ENCODE assay signal across 21 cellular contexts in genomic region chr2:200216310-200216709, GRCh38.
"Had no signal": no experiment of that assay in that cellular context is flagged by ENCODE, and none has a peak within 500 bp of the region (broad histone marks: within the 10 kb centered on the region; RNA-seq: fewer than 3 reads in every experiment).

No MANE protein-coding gene starts in this region.

- DNase-seq: activated B cell treated with CpG ODN at 0.5 μM for 24 hours; activated CD4-positive, alpha-beta T cell treated with anti-CD3 and anti-CD28 coated beads, Interleukin-2, amount 50 U/mL, for 1 hour; activated CD8-positive, alpha-beta memory T cell treated with anti-CD3 and anti-CD28 coated beads, Interleukin-2, amount 10 ng/mL, durations not matched to agents 7 days and 5 days; activated CD8-positive, alpha-beta T cell treated with anti-CD3 and anti-CD28 coated beads, Interleukin-2, amount 10 ng/mL, durations not matched to agents 7 days and 5 days; activated naive CD8-positive, alpha-beta T cell treated with anti-CD3 and anti-CD28 coated beads, Interleukin-2, amount 50 U/mL, for 24 hours; activated T-cell treated with anti-CD3 and anti-CD28 coated beads, Interleukin-2, amount 50 U/mL, for 48 hours; amygdala; central memory CD4-positive, alpha-beta T cell; effector memory CD4-positive, alpha-beta T cell; left ventricle myocardium inferior; nephron progenitor cell; retina; stimulated activated CD4-positive, alpha-beta T cell treated with anti-CD3 and anti-CD28 coated beads, Interleukin-12 subunit alpha, Interleukin-12 subunit beta, amount 100 ng/mL, for 4 hours; stimulated activated CD4-positive, alpha-beta T cell treated with anti-CD3 and anti-CD28 coated beads, Interleukin-4, amount 100 ng/mL, for 4 hours; stimulated activated CD8-positive, alpha-beta memory T cell treated with anti-CD3 and anti-CD28 coated beads, Interleukin-4, amount 100 ng/mL, for 48 hours; stimulated activated naive CD8-positive, alpha-beta T cell treated with anti-CD3 and anti-CD28 coated beads, Interleukin-15, amount 100 ng/mL, for 72 hours; substantia nigra had no signal

- H3K4me3 Mint-ChIP-seq: activated B cell treated with CpG ODN at 0.5 μM for 24 hours; activated CD8-positive, alpha-beta memory T cell treated with anti-CD3 and anti-CD28 coated beads, Interleukin-2, amount 10 ng/mL, durations not matched to agents 7 days and 5 days; activated CD8-positive, alpha-beta T cell treated with anti-CD3 and anti-CD28 coated beads, Interleukin-2, amount 10 ng/mL, durations not matched to agents 7 days and 5 days; activated naive CD4-positive, alpha-beta T cell treated with anti-CD3 and anti-CD28 coated beads, Interleukin-2, amount 50 U/mL, for 24 hours; activated naive CD8-positive, alpha-beta T cell treated with anti-CD3 and anti-CD28 coated beads, Interleukin-2, amount 50 U/mL, for 24 hours; nephron progenitor cell; stimulated activated memory B cell treated with anti-CD40 and anti-IgM and Interleukin-4, amounts not matched to agents 10 μg/mL and 1 μg/mL and 100 μg/mL, for 72 hours; stimulated activated naive CD8-positive, alpha-beta T cell treated with anti-CD3 and anti-CD28 coated beads, Interleukin-15, amount 100 ng/mL, for 72 hours had no signal

- H3K4me1 Mint-ChIP-seq: activated B cell treated with CpG ODN at 0.5 μM for 24 hours; activated CD8-positive, alpha-beta memory T cell treated with anti-CD3 and anti-CD28 coated beads, Interleukin-2, amount 10 ng/mL, durations not matched to agents 7 days and 5 days; activated naive CD4-positive, alpha-beta T cell treated with anti-CD3 and anti-CD28 coated beads, Interleukin-2, amount 50 U/mL, for 24 hours; activated naive CD8-positive, alpha-beta T cell treated with anti-CD3 and anti-CD28 coated beads, Interleukin-2, amount 50 U/mL, for 24 hours; stimulated activated memory B cell treated with anti-CD40 and anti-IgM and Interleukin-4, amounts not matched to agents 10 μg/mL and 1 μg/mL and 100 μg/mL, for 72 hours; stimulated activated naive CD8-positive, alpha-beta T cell treated with anti-CD3 and anti-CD28 coated beads, Interleukin-15, amount 100 ng/mL, for 72 hours had no signal

- H3K27ac Mint-ChIP-seq: activated B cell treated with CpG ODN at 0.5 μM for 24 hours; activated CD8-positive, alpha-beta memory T cell treated with anti-CD3 and anti-CD28 coated beads, Interleukin-2, amount 10 ng/mL, durations not matched to agents 7 days and 5 days; activated CD8-positive, alpha-beta T cell treated with anti-CD3 and anti-CD28 coated beads, Interleukin-2, amount 10 ng/mL, durations not matched to agents 7 days and 5 days; activated naive CD4-positive, alpha-beta T cell treated with anti-CD3 and anti-CD28 coated beads, Interleukin-2, amount 50 U/mL, for 24 hours; activated naive CD8-positive, alpha-beta T cell treated with anti-CD3 and anti-CD28 coated beads, Interleukin-2, amount 50 U/mL, for 24 hours; activated T-helper 2 cell treated with anti-CD3 and anti-CD28 coated beads, Interferon-gamma antibody, Interleukin-2, Interleukin-4, amounts not matched to agents 10 μg/mL and 5 μg/mL and 100 μg/mL, durations not matched to agents 14 hours and 24 hours and 36 hours; nephron progenitor cell; stimulated activated memory B cell treated with anti-CD40 and anti-IgM and Interleukin-4, amounts not matched to agents 10 μg/mL and 1 μg/mL and 100 μg/mL, for 72 hours; stimulated activated naive CD8-positive, alpha-beta T cell treated with anti-CD3 and anti-CD28 coated beads, Interleukin-15, amount 100 ng/mL, for 72 hours had no signal

- H3K36me3 Mint-ChIP-seq: activated CD8-positive, alpha-beta memory T cell treated with anti-CD3 and anti-CD28 coated beads, Interleukin-2, amount 10 ng/mL, durations not matched to agents 7 days and 5 days; activated naive CD4-positive, alpha-beta T cell treated with anti-CD3 and anti-CD28 coated beads, Interleukin-2, amount 50 U/mL, for 24 hours; stimulated activated memory B cell treated with anti-CD40 and anti-IgM and Interleukin-4, amounts not matched to agents 10 μg/mL and 1 μg/mL and 100 μg/mL, for 72 hours had no signal

- H3K9me3 Mint-ChIP-seq: activated B cell treated with CpG ODN at 0.5 μM for 24 hours; activated naive CD4-positive, alpha-beta T cell treated with anti-CD3 and anti-CD28 coated beads, Interleukin-2, amount 50 U/mL, for 24 hours; activated naive CD8-positive, alpha-beta T cell treated with anti-CD3 and anti-CD28 coated beads, Interleukin-2, amount 50 U/mL, for 24 hours; activated T-helper 2 cell treated with anti-CD3 and anti-CD28 coated beads, Interferon-gamma antibody, Interleukin-2, Interleukin-4, amounts not matched to agents 10 μg/mL and 5 μg/mL and 100 μg/mL, durations not matched to agents 14 hours and 24 hours and 36 hours; nephron progenitor cell; stimulated activated memory B cell treated with anti-CD40 and anti-IgM and Interleukin-4, amounts not matched to agents 10 μg/mL and 1 μg/mL and 100 μg/mL, for 72 hours; stimulated activated naive CD8-positive, alpha-beta T cell treated with anti-CD3 and anti-CD28 coated beads, Interleukin-15, amount 100 ng/mL, for 72 hours had no signal

- ATAC-seq: activated CD8-positive, alpha-beta memory T cell treated with anti-CD3 and anti-CD28 coated beads, Interleukin-2, amount 10 ng/mL, durations not matched to agents 7 days and 5 days; activated CD8-positive, alpha-beta T cell treated with anti-CD3 and anti-CD28 coated beads, Interleukin-2, amount 10 ng/mL, durations not matched to agents 7 days and 5 days; activated naive CD8-positive, alpha-beta T cell treated with anti-CD3 and anti-CD28 coated beads, Interleukin-2, amount 50 U/mL, for 24 hours; sciatic nerve; stimulated activated memory B cell treated with anti-CD40 and anti-IgM and Interleukin-4, amounts not matched to agents 10 μg/mL and 1 μg/mL and 100 μg/mL, for 72 hours; stimulated activated naive CD8-positive, alpha-beta T cell treated with anti-CD3 and anti-CD28 coated beads, Interleukin-15, amount 100 ng/mL, for 72 hours had no signal
